Comparison of ENCODE assay signal across 9 cellular contexts in the genomic region with DNA sequence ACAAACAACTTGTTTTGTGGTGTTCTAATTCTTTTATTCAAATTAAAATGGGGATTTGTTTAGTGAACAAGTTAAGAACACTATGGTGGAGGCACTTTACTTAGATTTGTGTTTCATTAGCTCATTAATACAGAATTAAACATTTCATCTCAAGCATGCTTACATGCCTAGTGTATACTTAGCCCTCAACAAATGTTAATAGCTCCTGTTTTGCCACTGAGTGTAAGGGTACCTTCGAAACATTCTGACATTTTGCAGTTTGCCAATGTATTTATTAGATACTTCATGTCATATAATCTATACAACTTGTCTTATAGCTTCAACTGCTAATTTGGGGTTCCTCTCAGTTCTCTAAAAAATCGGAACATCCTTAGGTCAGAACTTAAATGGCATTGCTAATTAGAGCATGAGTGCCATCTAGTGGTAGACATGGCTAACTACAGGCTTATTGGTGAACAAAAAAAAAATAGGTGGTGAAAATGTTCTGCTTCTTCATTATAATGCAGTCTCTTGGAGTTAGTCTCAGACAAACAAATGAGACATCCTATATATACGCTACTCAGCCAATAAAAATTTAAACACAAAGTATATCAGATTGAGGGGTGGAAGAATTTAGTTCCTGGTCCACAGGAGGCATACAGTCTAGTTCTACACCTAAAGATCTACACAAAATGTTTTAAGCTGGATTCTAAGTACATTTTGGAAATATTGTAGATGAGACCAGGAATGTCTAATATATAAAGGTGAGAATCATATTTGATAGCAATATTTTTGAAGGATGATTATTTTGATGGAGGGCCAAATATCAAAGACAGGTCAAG. TPM values are rescaled to one million over a fixed set of nuclear protein-coding genes. Genes with fewer than 3 reads are reported as not detected.
A peak's percentile ranks its signal among the peaks of the same experiment; 100 is the strongest.
DNase-seq lines count a peak whose midpoint lies in the region; ATAC-seq and TF ChIP-seq lines count a peak whose summit lies in the region.
"Had no signal": no experiment of that assay in that cellular context is flagged by ENCODE, and none has a peak within 500 bp of the region (broad histone marks: within the 10 kb centered on the region; RNA-seq: fewer than 3 reads in every experiment).

No MANE protein-coding gene starts in this region.

- H3K36me3 Mint-ChIP-seq in WTC11: no peaks in the 10 kb centered on the region
- no peaks in the 10 kb centered on the region for H3K36me3 Mint-ChIP-seq in activated naive CD8-positive, alpha-beta T cell treated with anti-CD3 and anti-CD28 coated beads for 36 hours

- peak; percentile 18; the same call in 1 of the 2 replicates for ATAC-seq in WTC11

- DNase-seq in NOMO-1 (lab: John Stamatoyannopoulos, UW; ENCODE audit: unreplicated experiment in 2 of 2): peak; percentile 6 to 61
- no peak for DNase-seq in NOMO-1 treated with dmso at 0.1 percent for 144 hours (lab: John Stamatoyannopoulos, UW; ENCODE audit: unreplicated experiment)
- peak; percentile 46 for DNase-seq in HCEC 1CT
- DNase-seq in NCI-H1417 treated with DMSO at 0.1 percent for 48 hours (lab: John Stamatoyannopoulos, UW): peak; percentile 49
- DNase-seq in WTC11 (ENCODE audit: low spot score): no peak
- DNase-seq in iPS-NIHi11 (ENCODE audit: low spot score): peak; percentile 44
- DNase-seq in tibial artery: no peak
- no peak for DNase-seq in activated naive CD8-positive, alpha-beta T cell treated with anti-CD3 and anti-CD28 coated beads for 36 hours

- TF ChIP-seq CTCF in WTC11 (IDR thresholded peaks at IDR 0.05) (peak; percentile 75; the same call in 1 of the 2 replicates), tibial artery (IDR thresholded peaks at IDR 0.05) (peak; percentile 62 to 81)

- no peak overlapping the region for H3K4me3 Mint-ChIP-seq in WTC11
- no peak overlapping the region for H3K4me3 Mint-ChIP-seq in activated naive CD8-positive, alpha-beta T cell treated with anti-CD3 and anti-CD28 coated beads for 36 hours
- H3K4me3 Mint-ChIP-seq: dendritic cell treated with granulocyte-macrophage colony-stimulating factor and Interleukin-4, amounts not matched to agents 40 ng/mL and 50 ng/mL, for 4 days had no signal

- no peaks in the 10 kb centered on the region for H3K36me3 ChIP-seq in tibial artery

- H3K4me1 Mint-ChIP-seq in WTC11: peaks cover 2% of the 10 kb centered on the region; the same call in 1 of the 2 replicates
- H3K4me1 Mint-ChIP-seq in activated naive CD8-positive, alpha-beta T cell treated with anti-CD3 and anti-CD28 coated beads for 36 hours: peaks cover 7% of the 10 kb centered on the region

- POLR2A ChIA-PET in WTC11 (lab: Charles Lee): no interaction called here

- H3K27me3 ChIP-seq in tibial artery: peaks cover 0 to 14% of the 10 kb centered on the region in 2 donors

- intact Hi-C loops in tibial artery (cut with DNase I; ENCODE audit: low total_unique reads): no loop called here

- CTCF ChIA-PET in WTC11 (lab: Charles Lee): interaction anchor here (0.7 to 2.4 kb wide), 5 partner anchors 10 to 1077 kb away, joined by 3 to 16 read pairs (median 3); no protein-coding TSS in a partner anchor

- H3K27ac Mint-ChIP-seq in WTC11: no peak overlapping the region
- H3K27ac Mint-ChIP-seq in activated naive CD8-positive, alpha-beta T cell treated with anti-CD3 and anti-CD28 coated beads for 36 hours: no peak overlapping the region
- H3K27ac Mint-ChIP-seq: dendritic cell treated with granulocyte-macrophage colony-stimulating factor and Interleukin-4, amounts not matched to agents 40 ng/mL and 50 ng/mL, for 4 days had no signal

- H3K4me1 ChIP-seq in tibial artery: peaks cover 0 to 13% (median 8%) of the 10 kb centered on the region in 4 donors

- H3K9me3 ChIP-seq in tibial artery: no peaks in the 10 kb centered on the region

- H3K27ac ChIP-seq in tibial artery: no peak overlapping the region

- H3K9me3 Mint-ChIP-seq in WTC11: no peaks in the 10 kb centered on the region
- H3K9me3 Mint-ChIP-seq in activated naive CD8-positive, alpha-beta T cell treated with anti-CD3 and anti-CD28 coated beads for 36 hours: no peaks in the 10 kb centered on the region
- H3K9me3 Mint-ChIP-seq: dendritic cell treated with granulocyte-macrophage colony-stimulating factor and Interleukin-4, amounts not matched to agents 40 ng/mL and 50 ng/mL, for 4 days had no signal

- H3K4me3 ChIP-seq in tibial artery: no peak overlapping the region

- H3K27me3 Mint-ChIP-seq in WTC11 (ENCODE audit: low read depth): peaks cover 18% of the 10 kb centered on the region
- H3K27me3 Mint-ChIP-seq in activated naive CD8-positive, alpha-beta T cell treated with anti-CD3 and anti-CD28 coated beads for 36 hours: peaks cover 41% of the 10 kb centered on the region

TF ChIP-seq in WTC11, 78 proteins besides CTCF, POLR2A, EP300 and RAD21:
- TF ChIP-seq, protein P1, sequence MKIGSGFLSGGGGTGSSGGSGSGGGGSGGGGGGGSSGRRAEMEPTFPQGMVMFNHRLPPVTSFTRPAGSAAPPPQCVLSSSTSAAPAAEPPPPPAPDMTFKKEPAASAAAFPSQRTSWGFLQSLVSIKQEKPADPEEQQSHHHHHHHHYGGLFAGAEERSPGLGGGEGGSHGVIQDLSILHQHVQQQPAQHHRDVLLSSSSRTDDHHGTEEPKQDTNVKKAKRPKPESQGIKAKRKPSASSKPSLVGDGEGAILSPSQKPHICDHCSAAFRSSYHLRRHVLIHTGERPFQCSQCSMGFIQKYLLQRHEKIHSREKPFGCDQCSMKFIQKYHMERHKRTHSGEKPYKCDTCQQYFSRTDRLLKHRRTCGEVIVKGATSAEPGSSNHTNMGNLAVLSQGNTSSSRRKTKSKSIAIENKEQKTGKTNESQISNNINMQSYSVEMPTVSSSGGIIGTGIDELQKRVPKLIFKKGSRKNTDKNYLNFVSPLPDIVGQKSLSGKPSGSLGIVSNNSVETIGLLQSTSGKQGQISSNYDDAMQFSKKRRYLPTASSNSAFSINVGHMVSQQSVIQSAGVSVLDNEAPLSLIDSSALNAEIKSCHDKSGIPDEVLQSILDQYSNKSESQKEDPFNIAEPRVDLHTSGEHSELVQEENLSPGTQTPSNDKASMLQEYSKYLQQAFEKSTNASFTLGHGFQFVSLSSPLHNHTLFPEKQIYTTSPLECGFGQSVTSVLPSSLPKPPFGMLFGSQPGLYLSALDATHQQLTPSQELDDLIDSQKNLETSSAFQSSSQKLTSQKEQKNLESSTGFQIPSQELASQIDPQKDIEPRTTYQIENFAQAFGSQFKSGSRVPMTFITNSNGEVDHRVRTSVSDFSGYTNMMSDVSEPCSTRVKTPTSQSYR (CRISPR knock-in tag; IDR thresholded peaks at IDR 0.05): no peak
- TF ChIP-seq, protein P2, sequence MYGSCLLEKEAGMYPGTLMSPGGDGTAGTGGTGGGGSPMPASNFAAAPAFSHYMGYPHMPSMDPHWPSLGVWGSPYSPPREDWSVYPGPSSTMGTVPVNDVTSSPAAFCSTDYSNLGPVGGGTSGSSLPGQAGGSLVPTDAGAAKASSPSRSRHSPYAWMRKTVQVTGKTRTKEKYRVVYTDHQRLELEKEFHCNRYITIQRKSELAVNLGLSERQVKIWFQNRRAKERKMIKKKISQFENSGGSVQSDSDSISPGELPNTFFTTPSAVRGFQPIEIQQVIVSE (CRISPR knock-in tag; IDR thresholded peaks at IDR 0.05; ENCODE audit: borderline replicate concordance): no peak
- TF ChIP-seq, protein P3, sequence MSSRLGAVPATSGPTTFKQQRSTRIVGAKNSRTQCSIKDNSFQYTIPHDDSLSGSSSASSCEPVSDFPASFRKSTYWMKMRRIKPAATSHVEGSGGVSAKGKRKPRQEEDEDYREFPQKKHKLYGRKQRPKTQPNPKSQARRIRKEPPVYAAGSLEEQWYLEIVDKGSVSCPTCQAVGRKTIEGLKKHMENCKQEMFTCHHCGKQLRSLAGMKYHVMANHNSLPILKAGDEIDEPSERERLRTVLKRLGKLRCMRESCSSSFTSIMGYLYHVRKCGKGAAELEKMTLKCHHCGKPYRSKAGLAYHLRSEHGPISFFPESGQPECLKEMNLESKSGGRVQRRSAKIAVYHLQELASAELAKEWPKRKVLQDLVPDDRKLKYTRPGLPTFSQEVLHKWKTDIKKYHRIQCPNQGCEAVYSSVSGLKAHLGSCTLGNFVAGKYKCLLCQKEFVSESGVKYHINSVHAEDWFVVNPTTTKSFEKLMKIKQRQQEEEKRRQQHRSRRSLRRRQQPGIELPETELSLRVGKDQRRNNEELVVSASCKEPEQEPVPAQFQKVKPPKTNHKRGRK (CRISPR knock-in tag; IDR thresholded peaks at IDR 0.05; ENCODE audit: borderline replicate concordance): no peak
- TF ChIP-seq ZBTB21 (CRISPR knock-in tag; IDR thresholded peaks at IDR 0.05; ENCODE audit: borderline replicate concordance) (no peak), MYBL2 (CRISPR knock-in tag; IDR thresholded peaks at IDR 0.05) (no peak), NFE2L1 (CRISPR knock-in tag; IDR thresholded peaks at IDR 0.05) (no peak), CREM (CRISPR knock-in tag; IDR thresholded peaks at IDR 0.05) (no peak), FOXK1 (CRISPR knock-in tag; IDR thresholded peaks at IDR 0.05) (no peak), ETV6 (CRISPR knock-in tag; IDR thresholded peaks at IDR 0.05) (no peak), NFYB (CRISPR knock-in tag; conservative IDR thresholded peaks at IDR 0.05; ENCODE audit: low read depth) (no peak)

RNA-seq across cellular contexts. Expression of a gene that starts 4.9 kb away (rescaled TPM):
- 0.07 TPM in 1 of 3 replicates, not detected in the others for total RNA-seq in WTC11 (2021)
- total RNA-seq in activated naive CD8-positive, alpha-beta T cell treated with anti-CD3 and anti-CD28 coated beads for 36 hours: not detected

Comparison
In these comparisons a context has a peak if more than half of its experiments do, and no peak if none do; other contexts are left out.
1. DNase-seq: peak in NOMO-1 (2 of 2), HCEC 1CT (single experiment), NCI-H1417 treated with DMSO at 0.1 percent for 48 hours (single experiment) and iPS-NIHi11 (single experiment); none in NOMO-1 treated with dmso at 0.1 percent for 144 hours (single experiment), WTC11 (single experiment), tibial artery (0 of 2) and activated naive CD8-positive, alpha-beta T cell treated with anti-CD3 and anti-CD28 coated beads for 36 hours (single experiment).